12 cellular contexts compared by ENCODE assay signal in the genomic region with DNA sequence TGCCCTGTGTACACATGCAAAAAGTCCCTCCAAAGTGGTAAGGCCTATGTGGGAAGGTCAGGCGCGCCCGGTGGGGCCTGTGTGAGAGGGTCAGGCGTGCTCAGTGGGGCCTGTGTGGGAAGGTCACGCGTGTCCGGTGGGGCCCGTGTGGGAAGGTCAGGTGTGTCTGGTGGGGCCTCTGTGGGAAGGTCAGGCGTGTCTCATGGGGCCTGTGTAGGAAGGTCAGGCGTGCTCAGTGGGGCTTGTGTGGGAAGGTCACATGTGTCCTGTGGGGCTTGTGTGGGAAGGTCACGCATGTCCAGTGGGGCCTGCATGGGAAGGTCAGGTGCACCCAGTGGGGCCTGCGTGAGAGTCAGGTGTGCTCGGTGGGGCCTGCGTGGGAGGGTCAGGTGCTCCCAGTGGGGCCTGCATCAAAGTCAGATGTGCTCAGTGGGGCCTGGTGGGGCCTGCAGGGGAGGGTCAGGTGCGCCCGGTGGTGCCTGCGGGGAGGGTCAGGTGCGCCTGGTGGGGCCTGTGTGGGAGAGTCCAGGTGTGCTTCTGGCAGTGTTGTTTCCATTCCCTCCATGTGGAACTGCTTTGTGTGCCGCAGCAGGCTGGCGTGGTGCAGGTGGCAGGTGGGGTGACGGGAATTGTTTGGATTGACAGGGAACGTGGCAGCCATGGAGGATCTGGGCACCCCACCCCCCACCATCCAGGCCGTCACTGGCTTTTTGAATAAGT.
"Had no signal": no experiment of that assay in that cellular context is flagged by ENCODE, and none has a peak within 500 bp of the region (broad histone marks: within the 10 kb centered on the region; RNA-seq: fewer than 3 reads in every experiment).

No MANE protein-coding gene starts in this region.

- H3K4me3 ChIP-seq: ascending aorta, esophagus muscularis mucosa, thyroid gland had no signal

- H3K9me3 ChIP-seq: esophagus muscularis mucosa, thyroid gland had no signal

- ATAC-seq: activated T-cell treated with anti-CD3 and anti-CD28 coated beads, Interleukin-2, amount 50 U/mL, for 72 hours; naive thymus-derived CD4-positive, alpha-beta T cell had no signal

- H3K27ac ChIP-seq: ascending aorta, esophagus muscularis mucosa, thyroid gland had no signal

- H3K27me3 Mint-ChIP-seq: naive thymus-derived CD4-positive, alpha-beta T cell had no signal

- H3K27ac Mint-ChIP-seq: activated T-cell treated with anti-CD3 and anti-CD28 coated beads, Interleukin-2, amount 50 U/mL, for 72 hours had no signal

- H3K4me3 Mint-ChIP-seq: activated T-cell treated with anti-CD3 and anti-CD28 coated beads, Interleukin-2, amount 50 U/mL, for 72 hours; naive thymus-derived CD4-positive, alpha-beta T cell had no signal

- DNase-seq: activated CD4-positive, alpha-beta T cell treated with anti-CD3 and anti-CD28 coated beads, Interleukin-2, amount 50 U/mL, for 4 hours; activated CD4-positive, CD25-positive, alpha-beta regulatory T cell treated with anti-CD3 and anti-CD28 coated beads, Interleukin-2, amount 50 U/mL, for 72 hours; activated naive CD4-positive, alpha-beta T cell; activated T-cell treated with anti-CD3 and anti-CD28 coated beads, Interleukin-2, amount 50 U/mL, for 72 hours; hypothalamus; kidney glomerular epithelial cell; naive thymus-derived CD4-positive, alpha-beta T cell; stimulated activated CD4-positive, alpha-beta T cell treated with anti-CD3 and anti-CD28 coated beads, Interleukin-4, amount 100 ng/mL, for 1 hour; stimulated activated CD8-positive, alpha-beta memory T cell treated with anti-CD3 and anti-CD28 coated beads, Interleukin-4, amount 100 ng/mL, for 48 hours; thyroid gland had no signal

- H3K27me3 ChIP-seq: ascending aorta, esophagus muscularis mucosa, thyroid gland had no signal

- H3K9me3 Mint-ChIP-seq: activated T-cell treated with anti-CD3 and anti-CD28 coated beads, Interleukin-2, amount 50 U/mL, for 72 hours had no signal

- H3K4me1 ChIP-seq: ascending aorta, thyroid gland had no signal
